ENCODE assay signal across 10 cellular contexts in genomic region chrX:67555578-67556203, GRCh38. TPM values are rescaled to one million over a fixed set of nuclear protein-coding genes. Genes with fewer than 3 reads are reported as not detected.
DNase-seq lines count a peak whose midpoint lies in the region; ATAC-seq and TF ChIP-seq lines count a peak whose summit lies in the region.
"Had no signal": no experiment of that assay in that cellular context is flagged by ENCODE, and none has a peak within 500 bp of the region (broad histone marks: within the 10 kb centered on the region; RNA-seq: fewer than 3 reads in every experiment).

No MANE protein-coding gene starts in this region.

- TF ChIP-seq POLR2A in uterus (IDR thresholded peaks at IDR 0.05), result no peak

- no peaks in the 10 kb centered on the region for H3K9me2 ChIP-seq in SK-N-SH

- H3K4me2 ChIP-seq in SK-N-SH, result no peak overlapping the region

- WGBS in SK-N-SH (ENCODE audit: low lambda C conversion rate), result 3% methylated on average over 7 of the region's 7 CpGs

- peaks cover 2% of the 10 kb centered on the region for H3K9me3 ChIP-seq in HEK293 (ENCODE audit: control insufficient read depth, insufficient read depth, low read depth, low read length)
- no peaks in the 10 kb centered on the region for H3K9me3 ChIP-seq in SK-N-SH
- H3K9me3 ChIP-seq in uterus, result no peaks in the 10 kb centered on the region

- no peak overlapping the region for H3K4me3 ChIP-seq in HEK293 (ENCODE audit: low read depth, low read length)
- H3K4me3 ChIP-seq in SK-N-SH (ENCODE audit: low read depth in 2 of 2, low read length in 1 of 2), result 0 out of 4 replicates have a peak overlapping the region, but pooled peaks of 1 of the 2 experiments have one; percentile 19
- no peak overlapping the region for H3K4me3 ChIP-seq in uterus

- CTCF ChIA-PET in HEK293 (lab: Yijun Ruan, JAX) (interaction anchor here (0.6 to 1.8 kb wide), 11 partner anchors 9 to 1355 kb away, joined by 3 to 7 read pairs (median 4); no protein-coding TSS in a partner anchor), SK-N-SH (lab: Yijun Ruan, JAX) (interaction anchor here (0.5 to 3.7 kb wide), 5 partner anchors 11 to 109 kb away, joined by 3 to 14 read pairs (median 4); partner anchors contain the start of gene AR)

- DNase-seq in DMS53 (lab: John Stamatoyannopoulos, UW), result peak; percentile 63
- DNase-seq in DMS53 treated with DMSO at 0.1 percent for 48 hours (lab: John Stamatoyannopoulos, UW; ENCODE audit: unreplicated experiment), result no peak
- DNase-seq in SK-N-SH, result peak; percentile 45
- peak; percentile 21 for DNase-seq in left ventricle myocardium superior
- DNase-seq in uterus, result peak in 1 of 2 donors; percentile 13
- DNase-seq in NK-92 (lab: John Stamatoyannopoulos, UW; ENCODE audit: unreplicated experiment), result no peak
- DNase-seq in stimulated activated CD4-positive, alpha-beta T cell treated with anti-CD3 and anti-CD28 coated beads, Interleukin-1b, Interleukin-23, amount 100 ng/mL, for 48 hours, result no peak
- DNase-seq: activated B cell treated with CpG ODN at 0.5 μM for 24 hours had no signal

- H3K27ac ChIP-seq in HEK293 (ENCODE audit: extremely low read depth, low read depth, low read length), result no peak overlapping the region
- H3K27ac ChIP-seq in SK-N-SH (ENCODE audit: low read depth in 2 of 2, low read length in 1 of 2), result no peak overlapping the region
- H3K27ac ChIP-seq in uterus, result no peak overlapping the region

- TF ChIP-seq CTCF in HEK293 (tag by site-specific recombination; IDR thresholded peaks at IDR 0.05), result 0 out of 2 replicates have a peak, but pooled peaks have one; percentile 25
- TF ChIP-seq CTCF in SK-N-SH (IDR thresholded peaks at IDR 0.05), result peak; percentile 78
- peak in 3 of 4 experiments; percentile 34 to 54 (median 42) for TF ChIP-seq CTCF in uterus (IDR thresholded peaks at IDR 0.05)

- H3K4me1 ChIP-seq in HEK293 (ENCODE audit: control insufficient read depth, insufficient read depth, low read length) (no peaks in the 10 kb centered on the region), SK-N-SH (ENCODE audit: control insufficient read depth in 1 of 2, insufficient read depth in 2 of 2, low read depth in 1 of 2, low read length in 1 of 2) (no peaks in the 10 kb centered on the region), uterus (no peaks in the 10 kb centered on the region)

- H3F3A ChIP-seq in SK-N-SH (replicated peaks; ENCODE audit: insufficient read depth), result no peaks in the 10 kb centered on the region

- H3K27me3 ChIP-seq in SK-N-SH (ENCODE audit: insufficient read depth) (no peaks in the 10 kb centered on the region), uterus (peaks cover 0 to 6% of the 10 kb centered on the region in 2 donors)

- intact Hi-C loops in left ventricle myocardium superior (cut with micrococcal nuclease), result no loop called here
- intact Hi-C loops in uterus (cut with DNase I; ENCODE audit: low total_unique reads), result no loop called here

- H3K79me2 ChIP-seq in SK-N-SH (ENCODE audit: insufficient read depth), result no peaks in the 10 kb centered on the region

- H3K36me3 ChIP-seq in HEK293 (ENCODE audit: control insufficient read depth in 2 of 2, insufficient read depth in 1 of 2, low read length in 2 of 2), result peaks cover 0 to 13% of the 10 kb centered on the region in 2 experiments; a peak in 1 of 3 replicates
- no peaks in the 10 kb centered on the region for H3K36me3 ChIP-seq in SK-N-SH (replicated peaks in 1 of 2; ENCODE audit: control insufficient read depth in 1 of 2, insufficient read depth in 2 of 2, low read length in 1 of 2)
- H3K36me3 ChIP-seq in uterus, result no peaks in the 10 kb centered on the region

- POLR2A ChIA-PET in HEK293 (lab: Yijun Ruan, JAX), result no interaction called here
- POLR2A ChIA-PET in SK-N-SH (lab: Yijun Ruan, JAX), result no interaction called here

- H3K9ac ChIP-seq in SK-N-SH, result no peak overlapping the region

- no peak for TF ChIP-seq EP300 in SK-N-SH (IDR thresholded peaks at IDR 0.05; ENCODE audit: borderline replicate concordance in 1 of 2, low read depth in 1 of 2, low read length in 1 of 2)

- ATAC-seq in left ventricle myocardium superior, result no peak

- H2AFZ ChIP-seq in SK-N-SH (ENCODE audit: low read depth), result no peak overlapping the region

- TF ChIP-seq RAD21 in SK-N-SH (IDR thresholded peaks at IDR 0.05; ENCODE audit: low read length), result peak; percentile 50

- no peaks in the 10 kb centered on the region for H4K20me1 ChIP-seq in SK-N-SH (ENCODE audit: insufficient read depth)

TF ChIP-seq in HEK293, 187 proteins besides CTCF, POLR2A, EP300 and RAD21:
- TF ChIP-seq ZNF48 (tag by site-specific recombination; IDR thresholded peaks at IDR 0.05), result no peak
- peak; percentile 41; the same call in 1 of the 2 replicates for TF ChIP-seq ZNF654 (tag by site-specific recombination; IDR thresholded peaks at IDR 0.05; ENCODE audit: low read depth)
- TF ChIP-seq ZNF292 (tag by site-specific recombination; IDR thresholded peaks at IDR 0.05; ENCODE audit: borderline replicate concordance, low read depth), result no peak
TF ChIP-seq in HEK293: peak in this region for 1.

TF ChIP-seq in SK-N-SH, 30 proteins besides CTCF, POLR2A, EP300 and RAD21:
- no peak for TF ChIP-seq YY1 (IDR thresholded peaks at IDR 0.05; ENCODE audit: low read depth)
- no peak for TF ChIP-seq NFIC (IDR thresholded peaks at IDR 0.05; ENCODE audit: borderline replicate concordance)
- TF ChIP-seq ELF1 (IDR thresholded peaks at IDR 0.05), result no peak
- no peak for TF ChIP-seq TAF1 (IDR thresholded peaks at IDR 0.05; ENCODE audit: borderline replicate concordance, low read depth, low read length)
- TF ChIP-seq SMC3 (IDR thresholded peaks at IDR 0.05; ENCODE audit: low read depth, low read length), result peak; percentile 19; the same call in 1 of the 2 replicates
- TF ChIP-seq USF2 (IDR thresholded peaks at IDR 0.05; ENCODE audit: borderline replicate concordance, low read depth, low read length), result no peak

RNA-seq across cellular contexts. Expression of gene AR, which starts 11.9 kb away (rescaled TPM):
- polyA plus RNA-seq in SK-N-SH (2012; rRNA removed), result not detected in 2 replicates
- polyA plus RNA-seq in SK-N-SH (2012; cell fraction: cytosol; rRNA removed), result under 0.01 TPM in 1 of 2 replicates, not detected in the other
- polyA plus RNA-seq in SK-N-SH (2012; cell fraction: nucleus; rRNA removed), result 0.02 TPM in 1 of 2 replicates, not detected in the other
- 25.2 TPM for total RNA-seq in left ventricle myocardium superior
- 10 to 100 TPM; 19.7 to 75.3 (median 46.9) TPM for total RNA-seq in uterus
- total RNA-seq: activated B cell treated with CpG ODN at 0.5 μM for 24 hours; natural killer cell treated with Interleukin-12 subunit alpha and Interleukin-12 subunit beta and Interleukin-15 and Interleukin-18, amount 100 ng/mL, for 72 hours had no signal

Comparison
In these comparisons a context has a peak if more than half of its experiments do, and no peak if none do; other contexts are left out.
1. DNase-seq: peak in DMS53 (single experiment), SK-N-SH (single experiment) and left ventricle myocardium superior (single experiment); none in DMS53 treated with DMSO at 0.1 percent for 48 hours (single experiment), NK-92 (single experiment) and stimulated activated CD4-positive, alpha-beta T cell treated with anti-CD3 and anti-CD28 coated beads, Interleukin-1b, Interleukin-23, amount 100 ng/mL, for 48 hours (single experiment).
2. CTCF ChIP-seq: peak in every context shown above with its lines; median percentile 78 in SK-N-SH; 42 in uterus; 25 in HEK293.